21 cellular contexts compared by ENCODE assay signal in genomic region chr2:109675666-109676345, GRCh38.
DNase-seq lines count a peak whose midpoint lies in the region; ATAC-seq, FAIRE-seq and TF ChIP-seq lines count a peak whose summit lies in the region.
"Had no signal": no experiment of that assay in that cellular context is flagged by ENCODE, and none has a peak within 500 bp of the region (broad histone marks: within the 10 kb centered on the region; RNA-seq: fewer than 3 reads in every experiment).

No MANE protein-coding gene starts in this region.

- no peak overlapping the region for H3K4me3 Mint-ChIP-seq in progenitor cell of endocrine pancreas (ENCODE audit: low read depth)
- no peak overlapping the region for H3K4me3 Mint-ChIP-seq in activated T-cell treated with anti-CD3 and anti-CD28 coated beads, Interleukin-2, amount 50 U/mL, for 24 hours
- H3K4me3 Mint-ChIP-seq: activated CD4-positive, alpha-beta T cell treated with anti-CD3 and anti-CD28 coated beads, Interleukin-2, amount 10 ng/mL, durations not matched to agents 24 days and 14 days; activated CD8-positive, alpha-beta memory T cell treated with anti-CD3 and anti-CD28 coated beads, Interleukin-2, amount 10 ng/mL, durations not matched to agents 7 days and 5 days; natural killer cell; stimulated activated naive B cell treated with anti-CD40 and anti-IgM and Interleukin-4, amounts not matched to agents 10 μg/mL and 1 μg/mL and 100 μg/mL, for 72 hours had no signal

- H3K27ac ChIP-seq in HepG2 (ENCODE audit: extremely low read length, insufficient read depth, low read length) (peak overlapping the region; percentile 70), right lobe of liver (no peak overlapping the region), vagina (peak overlapping the region; percentile 2)
- H3K27ac ChIP-seq: GM23248, tibial nerve had no signal

- peak overlapping the region in 2 of 3 experiments; percentile 9 to 10; a peak in 1 of 6 replicates for H3K4me3 ChIP-seq in HepG2 (replicated peaks in 1 of 3; ENCODE audit: insufficient read depth in 1 of 3, low read depth in 2 of 3, low read length in 3 of 3)
- H3K4me3 ChIP-seq in right lobe of liver, result no peak overlapping the region
- no peak overlapping the region for H3K4me3 ChIP-seq in vagina
- H3K4me3 ChIP-seq: GM23248, tibial nerve had no signal

- TF ChIP-seq POLR2A in HepG2 (IDR thresholded peaks at IDR 0.05; ENCODE audit: insufficient read depth in 1 of 2, low read depth in 2 of 2, low read length in 2 of 2) (no peak), right lobe of liver (IDR thresholded peaks at IDR 0.05) (no peak), vagina (IDR thresholded peaks at IDR 0.05) (no peak)

- H3K27me3 ChIP-seq in HepG2 (ENCODE audit: control insufficient read depth in 1 of 2, insufficient read depth in 2 of 2, low read length in 2 of 2), result no peaks in the 10 kb centered on the region
- H3K27me3 ChIP-seq in right lobe of liver, result no peaks in the 10 kb centered on the region
- H3K27me3 ChIP-seq in vagina, result no peaks in the 10 kb centered on the region
- H3K27me3 ChIP-seq: tibial nerve had no signal

- H3K4me1 Mint-ChIP-seq in progenitor cell of endocrine pancreas (ENCODE audit: low read depth), result peaks cover 55% of the 10 kb centered on the region
- H3K4me1 Mint-ChIP-seq in activated T-cell treated with anti-CD3 and anti-CD28 coated beads, Interleukin-2, amount 50 U/mL, for 24 hours (ENCODE audit: low read depth), result no peaks in the 10 kb centered on the region
- H3K4me1 Mint-ChIP-seq: activated CD4-positive, alpha-beta T cell treated with anti-CD3 and anti-CD28 coated beads, Interleukin-2, amount 10 ng/mL, durations not matched to agents 24 days and 14 days; activated CD8-positive, alpha-beta memory T cell treated with anti-CD3 and anti-CD28 coated beads, Interleukin-2, amount 10 ng/mL, durations not matched to agents 7 days and 5 days; natural killer cell; stimulated activated naive B cell treated with anti-CD40 and anti-IgM and Interleukin-4, amounts not matched to agents 10 μg/mL and 1 μg/mL and 100 μg/mL, for 72 hours had no signal

- H2AFZ ChIP-seq in HepG2 (ENCODE audit: low read length), result peak overlapping the region; percentile 10

- peaks cover 81% of the 10 kb centered on the region for H3K4me1 ChIP-seq in HepG2 (ENCODE audit: insufficient read depth, low read length)
- H3K4me1 ChIP-seq in right lobe of liver, result peaks cover 0 to under 1% (median 0%) of the 10 kb centered on the region in 4 donors
- H3K4me1 ChIP-seq in vagina, result peaks cover 7% of the 10 kb centered on the region

- no peaks in the 10 kb centered on the region for H3K27me3 Mint-ChIP-seq in progenitor cell of endocrine pancreas
- H3K27me3 Mint-ChIP-seq in activated T-cell treated with anti-CD3 and anti-CD28 coated beads, Interleukin-2, amount 50 U/mL, for 24 hours, result peaks cover 28% of the 10 kb centered on the region

- peak overlapping the region; percentile 76 for H3K27ac Mint-ChIP-seq in progenitor cell of endocrine pancreas
- no peak overlapping the region for H3K27ac Mint-ChIP-seq in activated T-cell treated with anti-CD3 and anti-CD28 coated beads, Interleukin-2, amount 50 U/mL, for 24 hours
- H3K27ac Mint-ChIP-seq: activated CD4-positive, alpha-beta T cell treated with anti-CD3 and anti-CD28 coated beads, Interleukin-2, amount 10 ng/mL, durations not matched to agents 24 days and 14 days; activated CD8-positive, alpha-beta memory T cell treated with anti-CD3 and anti-CD28 coated beads, Interleukin-2, amount 10 ng/mL, durations not matched to agents 7 days and 5 days; activated naive CD4-positive, alpha-beta T cell treated with anti-CD3 and anti-CD28 coated beads, Interleukin-2, amount 50 U/mL, for 72 hours; natural killer cell; stimulated activated naive B cell treated with anti-CD40 and anti-IgM and Interleukin-4, amounts not matched to agents 10 μg/mL and 1 μg/mL and 100 μg/mL, for 72 hours had no signal

- no peak for TF ChIP-seq RAD21 in HepG2 (CRISPR knock-in tag; IDR thresholded peaks at IDR 0.05)

- ATAC-seq in HepG2 (peak; percentile 13), right lobe of liver (no peak), left colon (peak; percentile 88)
- ATAC-seq: activated CD8-positive, alpha-beta memory T cell treated with anti-CD3 and anti-CD28 coated beads, Interleukin-2, amount 10 ng/mL, durations not matched to agents 7 days and 5 days; activated naive CD4-positive, alpha-beta T cell treated with anti-CD3 and anti-CD28 coated beads, Interleukin-2, amount 50 U/mL, for 72 hours; stimulated activated naive B cell treated with anti-CD40 and anti-IgM and Interleukin-4, amounts not matched to agents 10 μg/mL and 1 μg/mL and 100 μg/mL, for 72 hours had no signal

- POLR2A ChIA-PET in HepG2 (lab: Yijun Ruan, JAX), result interaction anchor here (0.9 to 8.9 kb wide), 6 partner anchors 13 to 61 kb away, joined by 4 to 125 read pairs (median 18); partner anchors contain the start of genes SEPTIN10 and SOWAHC

- peak overlapping the region; percentile 53; the same call in 1 of the 2 replicates for H3K9ac ChIP-seq in HepG2 (ENCODE audit: insufficient read depth, low read depth, low read length)
- H3K9ac ChIP-seq: GM23248 had no signal

- H3K4me2 ChIP-seq in HepG2 (ENCODE audit: low read depth, low read length), result peak overlapping the region; percentile 71

- DNase-seq in HepG2 (ENCODE audit: low spot score) (no peak), right lobe of liver (no peak), left colon (peak; percentile 87 to 94), progenitor cell of endocrine pancreas (ENCODE audit: low spot score, unreplicated experiment) (no peak), vagina (ENCODE audit: extremely low spot score in 2 of 2) (no peak), NCI-H187 (lab: John Stamatoyannopoulos, UW) (no peak)
- DNase-seq in activated T-cell treated with anti-CD3 and anti-CD28 coated beads, Interleukin-2, amount 50 U/mL, for 24 hours, result no peak
- no peak for DNase-seq in stimulated activated naive CD4-positive, alpha-beta T cell treated with Interleukin-2 at 50 U/mL for 16 hours (lab: John Stamatoyannopoulos, UW)
- DNase-seq: activated CD4-positive, alpha-beta T cell treated with anti-CD3 and anti-CD28 coated beads, Interleukin-2, amount 10 ng/mL, durations not matched to agents 24 days and 14 days; activated CD8-positive, alpha-beta memory T cell treated with anti-CD3 and anti-CD28 coated beads, Interleukin-2, amount 10 ng/mL, durations not matched to agents 7 days and 5 days; central memory CD4-positive, alpha-beta T cell; natural killer cell; NCI-H2081 treated with DMSO at 0.1 percent for 48 hours; stimulated activated CD4-positive, alpha-beta T cell treated with anti-CD3 and anti-CD28 coated beads, Interleukin-2, amount 100 ng/mL, for 24 hours; stimulated activated naive B cell treated with anti-CD40 and anti-IgM and Interleukin-4, amounts not matched to agents 10 μg/mL and 1 μg/mL and 100 μg/mL, for 72 hours; T-helper 2 cell had no signal

- no peak for TF ChIP-seq EP300 in HepG2 (IDR thresholded peaks at IDR 0.05; ENCODE audit: low read depth in 2 of 2, low read length in 2 of 2)
- TF ChIP-seq EP300 in HepG2 (CRISPR knock-in tag; IDR thresholded peaks at IDR 0.05; ENCODE audit: borderline replicate concordance), result no peak

- H3K9me3 ChIP-seq in HepG2 (ENCODE audit: low read length) (no peaks in the 10 kb centered on the region), right lobe of liver (no peaks in the 10 kb centered on the region), vagina (no peaks in the 10 kb centered on the region)
- H3K9me3 ChIP-seq: tibial nerve had no signal

- TF ChIP-seq CTCF in HepG2 (CRISPR knock-in tag; IDR thresholded peaks at IDR 0.05) (no peak), right lobe of liver (IDR thresholded peaks at IDR 0.05) (no peak), progenitor cell of endocrine pancreas (IDR thresholded peaks at IDR 0.05; ENCODE audit: unreplicated experiment) (no peak), vagina (IDR thresholded peaks at IDR 0.05) (no peak)

- no peaks in the 10 kb centered on the region for H3K9me3 Mint-ChIP-seq in progenitor cell of endocrine pancreas (ENCODE audit: low read depth)
- H3K9me3 Mint-ChIP-seq in activated T-cell treated with anti-CD3 and anti-CD28 coated beads, Interleukin-2, amount 50 U/mL, for 24 hours, result no peaks in the 10 kb centered on the region
- H3K9me3 Mint-ChIP-seq: activated CD4-positive, alpha-beta T cell treated with anti-CD3 and anti-CD28 coated beads, Interleukin-2, amount 10 ng/mL, durations not matched to agents 24 days and 14 days; activated naive CD4-positive, alpha-beta T cell treated with anti-CD3 and anti-CD28 coated beads, Interleukin-2, amount 50 U/mL, for 72 hours; natural killer cell had no signal

- 65% methylated on average over 17 of the region's 17 CpGs for WGBS in HepG2 (ENCODE audit: low lambda C conversion rate)
- WGBS in right lobe of liver (ENCODE audit: insufficient coverage, low coverage, low lambda C conversion rate, missing lambda C conversion rate), result 73% methylated on average over 3 of the region's 17 CpGs

- no peaks in the 10 kb centered on the region for H3K79me2 ChIP-seq in HepG2 (ENCODE audit: insufficient read depth, low read length)

- intact Hi-C loops in HepG2 (cut with micrococcal nuclease; ENCODE audit: unreplicated experiment), result loop anchor here (2.0 kb wide), 2 partner anchors 15 to 31 kb away; no protein-coding TSS in a partner anchor
- intact Hi-C loops in right lobe of liver (cut with DNase I), result no loop called here
- intact Hi-C loops in left colon (cut with DNase I, micrococcal nuclease), result no loop called here
- intact Hi-C loops in vagina (cut with DNase I), result no loop called here

- in situ Hi-C loops in HepG2 (cut with HindIII; ENCODE audit: extremely low pct_ligation_motif_present, low pct_unique_long_range_greater_than_20kb), result no loop called here

- no peaks in the 10 kb centered on the region for H3K36me3 ChIP-seq in HepG2 (replicated peaks in 1 of 2; ENCODE audit: control insufficient read depth in 1 of 2, insufficient read depth in 2 of 2, low read length in 2 of 2)
- H3K36me3 ChIP-seq in right lobe of liver, result no peaks in the 10 kb centered on the region
- H3K36me3 ChIP-seq in vagina, result no peaks in the 10 kb centered on the region
- H3K36me3 ChIP-seq: tibial nerve had no signal

- no peak for FAIRE-seq in HepG2 (lab: Jason Lieb, UNC)
- FAIRE-seq: endothelial cell of umbilical vein, frontal cortex had no signal

- CTCF ChIA-PET in HepG2 (lab: Yijun Ruan, JAX; ENCODE audit: low intra/inter-chr PET ratio, low total read pairs), result no interaction called here

- no peaks in the 10 kb centered on the region for H4K20me1 ChIP-seq in HepG2 (ENCODE audit: insufficient read depth, low read length)

- BruUV-seq in HepG2 (replicated peaks; lab: Mats Ljungman, UMichigan), result no TSS peak

- no peaks in the 10 kb centered on the region for H3K36me3 Mint-ChIP-seq in progenitor cell of endocrine pancreas (ENCODE audit: insufficient read depth)
- H3K36me3 Mint-ChIP-seq in activated T-cell treated with anti-CD3 and anti-CD28 coated beads, Interleukin-2, amount 50 U/mL, for 24 hours (ENCODE audit: low read depth), result no peaks in the 10 kb centered on the region
- H3K36me3 Mint-ChIP-seq: activated CD8-positive, alpha-beta memory T cell treated with anti-CD3 and anti-CD28 coated beads, Interleukin-2, amount 10 ng/mL, durations not matched to agents 7 days and 5 days; activated naive CD4-positive, alpha-beta T cell treated with anti-CD3 and anti-CD28 coated beads, Interleukin-2, amount 50 U/mL, for 72 hours; natural killer cell; stimulated activated naive B cell treated with anti-CD40 and anti-IgM and Interleukin-4, amounts not matched to agents 10 μg/mL and 1 μg/mL and 100 μg/mL, for 72 hours had no signal

Comparison
In these comparisons a context has a peak if more than half of its experiments do, and no peak if none do; other contexts are left out.
1. ATAC-seq: peak in HepG2 (single experiment) and left colon (single experiment); none in right lobe of liver (0 of 4).
2. H3K27ac ChIP-seq: peak in HepG2 (single experiment) and vagina (single experiment); none in right lobe of liver (0 of 3).
3. H3K4me3 ChIP-seq: peak in HepG2 (2 of 3); none in right lobe of liver (0 of 3) and vagina (0 of 2).
4. DNase-seq: peak in left colon (2 of 2); none in HepG2 (single experiment), right lobe of liver (0 of 3), progenitor cell of endocrine pancreas (single experiment), vagina (0 of 2), NCI-H187 (0 of 2), activated T-cell treated with anti-CD3 and anti-CD28 coated beads, Interleukin-2, amount 50 U/mL, for 24 hours (single experiment) and stimulated activated naive CD4-positive, alpha-beta T cell treated with Interleukin-2 at 50 U/mL for 16 hours (single experiment).